Comparison of ENCODE assay signal across 27 cellular contexts in genomic region chr9:125894566-125894965, GRCh38.
DNase-seq lines count a peak whose midpoint lies in the region; ATAC-seq and TF ChIP-seq lines count a peak whose summit lies in the region.
"Had no signal": no experiment of that assay in that cellular context is flagged by ENCODE, and none has a peak within 500 bp of the region (broad histone marks: within the 10 kb centered on the region; RNA-seq: fewer than 3 reads in every experiment).

No MANE protein-coding gene starts in this region.

- CTCF ChIA-PET in naive thymus-derived CD4-positive, alpha-beta T cell (lab: Charles Lee) = no interaction called here

- H3K27ac Mint-ChIP-seq in naive thymus-derived CD4-positive, alpha-beta T cell = no peak overlapping the region
- H3K27ac Mint-ChIP-seq: activated CD4-positive, alpha-beta T cell treated with anti-CD3 and anti-CD28 coated beads, Interleukin-2, amount 10 ng/mL, durations not matched to agents 7 days and 5 days; CD14-positive monocyte; mesothelial cell of epicardium; natural killer cell had no signal

- H3K4me2 ChIP-seq in Loucy (ENCODE audit: low read depth, low read length, poor library complexity, severe bottlenecking) (peak overlapping the region; percentile 69), neural cell (ENCODE audit: low read length) (peak overlapping the region; percentile 0)

- TF ChIP-seq RAD21 in neural cell (conservative IDR thresholded peaks at IDR 0.05) = no peak

- H3K27me3 ChIP-seq in Loucy (ENCODE audit: insufficient read depth, low read length, poor library complexity, severe bottlenecking) (no peaks in the 10 kb centered on the region), neural cell (ENCODE audit: insufficient read depth, low read depth, low read length) (no peaks in the 10 kb centered on the region), tibial artery (no peaks in the 10 kb centered on the region)
- no peaks in the 10 kb centered on the region for H3K27me3 ChIP-seq in naive thymus-derived CD4-positive, alpha-beta T cell (ENCODE audit: control insufficient read depth in 2 of 2, insufficient read depth in 2 of 2, low read length in 2 of 2)
- H3K27me3 ChIP-seq: stomach, tibial nerve had no signal

- H3K9me2 ChIP-seq in Loucy (replicated peaks; ENCODE audit: low read depth, low read length) (no peaks in the 10 kb centered on the region), neural cell (ENCODE audit: insufficient read depth, low read length) (no peaks in the 10 kb centered on the region)

- H3K27me3 Mint-ChIP-seq in naive thymus-derived CD4-positive, alpha-beta T cell = peaks cover 0 to 40% (median 5%) of the 10 kb centered on the region in 5 donors

- TF ChIP-seq CTCF in Loucy (conservative IDR thresholded peaks at IDR 0.05; ENCODE audit: low read length) = no peak
- no peak for TF ChIP-seq CTCF in neural cell (IDR thresholded peaks at IDR 0.05; ENCODE audit: poor library complexity, severe bottlenecking)
- no peak for TF ChIP-seq CTCF in tibial artery (IDR thresholded peaks at IDR 0.05)

- no peaks in the 10 kb centered on the region for H3K36me3 ChIP-seq in Loucy (ENCODE audit: insufficient read depth, low read length)
- no peaks in the 10 kb centered on the region for H3K36me3 ChIP-seq in neural cell (ENCODE audit: insufficient read depth, low read length)
- no peaks in the 10 kb centered on the region for H3K36me3 ChIP-seq in tibial artery
- H3K36me3 ChIP-seq in naive thymus-derived CD4-positive, alpha-beta T cell (ENCODE audit: control insufficient read depth in 2 of 3, insufficient read depth in 3 of 3, low read length in 3 of 3) = no peaks in the 10 kb centered on the region
- H3K36me3 ChIP-seq: HAP-1, stomach, tibial nerve had no signal

- H3K79me2 ChIP-seq in Loucy (ENCODE audit: insufficient read depth, low read length) (peaks cover 84% of the 10 kb centered on the region), neural cell (replicated peaks; ENCODE audit: insufficient read depth, low read length) (peaks cover 91% of the 10 kb centered on the region)

- no peak for ATAC-seq in naive thymus-derived CD4-positive, alpha-beta T cell
- no peak for ATAC-seq in HG03520 (IDR thresholded peaks at IDR 0.05; ENCODE audit: unreplicated experiment)
- ATAC-seq: activated T-cell treated with anti-CD3 and anti-CD28 coated beads, Interleukin-2, amount 50 U/mL, for 4 hours; K562; natural killer cell had no signal

- POLR2A ChIA-PET in naive thymus-derived CD4-positive, alpha-beta T cell (lab: Charles Lee) = no interaction called here

- no peaks in the 10 kb centered on the region for H3K9me3 ChIP-seq in Loucy (ENCODE audit: insufficient read depth, low read depth, low read length)
- no peaks in the 10 kb centered on the region for H3K9me3 ChIP-seq in neural cell (ENCODE audit: low read length)
- H3K9me3 ChIP-seq in tibial artery = no peaks in the 10 kb centered on the region
- no peaks in the 10 kb centered on the region for H3K9me3 ChIP-seq in naive thymus-derived CD4-positive, alpha-beta T cell (ENCODE audit: control insufficient read depth in 2 of 3, low read length in 3 of 3)
- H3K9me3 ChIP-seq: HAP-1, stomach, tibial nerve had no signal

- H3K4me3 ChIP-seq in Loucy (ENCODE audit: low read length, poor library complexity, severe bottlenecking) (peak overlapping the region; percentile 47), neural cell (ENCODE audit: low read length) (peak overlapping the region; percentile 22), tibial artery (no peak overlapping the region)
- no peak overlapping the region for H3K4me3 ChIP-seq in naive thymus-derived CD4-positive, alpha-beta T cell (ENCODE audit: low read length)
- H3K4me3 ChIP-seq: HAP-1, K562, skin epidermis, stomach, tibial nerve had no signal

- intact Hi-C loops in tibial artery (cut with DNase I; ENCODE audit: low total_unique reads) = no loop called here
- intact Hi-C loops in naive thymus-derived CD4-positive, alpha-beta T cell (cut with micrococcal nuclease) = no loop called here

- H3K36me3 Mint-ChIP-seq in naive thymus-derived CD4-positive, alpha-beta T cell = no peaks in the 10 kb centered on the region
- H3K36me3 Mint-ChIP-seq: brain, CD14-positive monocyte, mesothelial cell of epicardium, natural killer cell had no signal

- peak in 2 of 3 experiments; percentile 53 to 81 for DNase-seq in NCI-H1417 (lab: John Stamatoyannopoulos, UW)
- DNase-seq in NCI-H1417 treated with DMSO at 0.1 percent for 48 hours (lab: John Stamatoyannopoulos, UW) = no peak
- DNase-seq in SHP77 treated with DMSO at 0.1 percent for 48 hours (lab: John Stamatoyannopoulos, UW) = peak; percentile 46
- no peak for DNase-seq in tibial artery
- DNase-seq in naive thymus-derived CD4-positive, alpha-beta T cell = no peak
- DNase-seq: 8988T; activated CD4-positive, alpha-beta T cell treated with anti-CD3 and anti-CD28 coated beads, Interleukin-2, amount 10 ng/mL, durations not matched to agents 7 days and 5 days; activated naive CD4-positive, alpha-beta T cell; activated T-cell treated with anti-CD3 and anti-CD28 coated beads, Interleukin-2, amount 50 U/mL, for 4 hours; islet precursor cell; MM.1S; natural killer cell; NCI-H1694; NCI-H226; stimulated activated CD8-positive, alpha-beta memory T cell treated with anti-CD3 and anti-CD28 coated beads, Interleukin-4, amount 100 ng/mL, for 48 hours; stomach; T1000 had no signal

- peaks cover 0 to 23% (median 3%) of the 10 kb centered on the region in 7 donors for H3K4me1 Mint-ChIP-seq in naive thymus-derived CD4-positive, alpha-beta T cell

- TF ChIP-seq EP300 in neural cell (conservative IDR thresholded peaks at IDR 0.05; ENCODE audit: poor library complexity, severe bottlenecking) = peak; percentile 12

- H3K4me3 Mint-ChIP-seq in naive thymus-derived CD4-positive, alpha-beta T cell = no peak overlapping the region
- H3K4me3 Mint-ChIP-seq: activated CD4-positive, alpha-beta T cell treated with anti-CD3 and anti-CD28 coated beads, Interleukin-2, amount 10 ng/mL, durations not matched to agents 7 days and 5 days; activated T-cell treated with anti-CD3 and anti-CD28 coated beads, Interleukin-2, amount 50 U/mL, for 4 hours; CD14-positive monocyte; mesothelial cell of epicardium; natural killer cell had no signal

- H2AFZ ChIP-seq in Loucy (ENCODE audit: low read length) (no peak overlapping the region), neural cell (ENCODE audit: low read depth, low read length) (no peak overlapping the region)

- H3K9ac ChIP-seq in Loucy (ENCODE audit: low read depth, low read length, poor library complexity, severe bottlenecking) (no peak overlapping the region), neural cell (ENCODE audit: low read length) (peak overlapping the region; percentile 29)

- peaks cover 4% of the 10 kb centered on the region; the same call in 1 of the 2 replicates for H3F3A ChIP-seq in Loucy (ENCODE audit: low read depth)
- peaks cover 11% of the 10 kb centered on the region for H3F3A ChIP-seq in neural cell (ENCODE audit: insufficient read depth, low read length, poor library complexity, severe bottlenecking)

- peaks cover 82% of the 10 kb centered on the region for H3K4me1 ChIP-seq in Loucy (ENCODE audit: insufficient read depth, low read length, poor library complexity, severe bottlenecking)
- H3K4me1 ChIP-seq in tibial artery = peaks cover 0 to 9% (median 0%) of the 10 kb centered on the region in 4 donors
- H3K4me1 ChIP-seq in naive thymus-derived CD4-positive, alpha-beta T cell (ENCODE audit: control insufficient read depth in 2 of 2, insufficient read depth in 2 of 2, low read length in 2 of 2) = no peaks in the 10 kb centered on the region

- H4K20me1 ChIP-seq in Loucy (ENCODE audit: insufficient read depth, low read length, poor library complexity, severe bottlenecking) = peaks cover 53% of the 10 kb centered on the region
- H4K20me1 ChIP-seq in neural cell (ENCODE audit: insufficient read depth) = no peaks in the 10 kb centered on the region

- H3K27ac ChIP-seq in neural cell (ENCODE audit: low read length) = peak overlapping the region; percentile 96
- H3K27ac ChIP-seq in tibial artery = no peak overlapping the region
- H3K27ac ChIP-seq in naive thymus-derived CD4-positive, alpha-beta T cell (ENCODE audit: low read depth, low read length) = no peak overlapping the region
- H3K27ac ChIP-seq: skin epidermis, stomach, tibial nerve had no signal

- no peaks in the 10 kb centered on the region for H3K9me3 Mint-ChIP-seq in naive thymus-derived CD4-positive, alpha-beta T cell
- H3K9me3 Mint-ChIP-seq: activated CD4-positive, alpha-beta T cell treated with anti-CD3 and anti-CD28 coated beads, Interleukin-2, amount 10 ng/mL, durations not matched to agents 7 days and 5 days; activated T-cell treated with anti-CD3 and anti-CD28 coated beads, Interleukin-2, amount 50 U/mL, for 4 hours; brain; CD14-positive monocyte; mesothelial cell of epicardium; natural killer cell had no signal

TF ChIP-seq in neural cell, 6 proteins besides CTCF, POLR2A, EP300 and RAD21:
- TF ChIP-seq POLR2AphosphoS5 (IDR thresholded peaks at IDR 0.05) (peak; percentile 50), SMC3 (conservative IDR thresholded peaks at IDR 0.05; ENCODE audit: poor library complexity) (no peak)

Comparison
In these comparisons a context has a peak if more than half of its experiments do, and no peak if none do; other contexts are left out.
1. DNase-seq: peak in NCI-H1417 (2 of 3) and SHP77 treated with DMSO at 0.1 percent for 48 hours (single experiment); none in NCI-H1417 treated with DMSO at 0.1 percent for 48 hours (single experiment), tibial artery (0 of 2) and naive thymus-derived CD4-positive, alpha-beta T cell (0 of 9).
2. H3K4me3 ChIP-seq: peak in Loucy (single experiment) and neural cell (single experiment); none in tibial artery (0 of 2) and naive thymus-derived CD4-positive, alpha-beta T cell (single experiment).